Comparison of ENCODE assay signal across 19 cellular contexts in the genomic region with DNA sequence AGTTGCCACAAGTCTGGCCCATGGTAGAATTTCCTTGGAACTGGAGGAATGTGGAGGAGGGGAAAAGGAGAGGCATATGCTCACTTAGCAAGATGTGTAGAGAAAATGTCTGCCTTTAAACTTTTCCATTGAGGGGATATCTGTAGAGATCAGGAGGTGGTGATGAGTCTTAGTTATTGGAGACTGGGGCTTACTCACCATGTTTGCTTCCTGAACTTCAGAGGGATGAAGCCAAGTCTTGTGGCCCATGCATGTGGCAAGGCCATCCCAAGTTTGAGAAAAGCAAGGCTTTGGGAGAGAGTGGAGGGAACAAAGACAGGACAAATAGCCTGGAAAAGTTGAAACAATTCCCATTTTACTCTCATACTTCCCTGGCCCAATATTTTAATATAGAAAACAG.
"Had no signal": no experiment of that assay in that cellular context is flagged by ENCODE, and none has a peak within 500 bp of the region (broad histone marks: within the 10 kb centered on the region; RNA-seq: fewer than 3 reads in every experiment).

No MANE protein-coding gene starts in this region.

- ATAC-seq: body of pancreas, natural killer cell had no signal

- DNase-seq: activated CD4-positive, alpha-beta memory T cell treated with anti-CD3 and anti-CD28 coated beads for 36 hours; activated effector memory CD4-positive, alpha-beta T cell treated with anti-CD3 and anti-CD28 coated beads, Interleukin-2, amount 50 U/mL, for 16 hours; activated T-cell treated with anti-CD3 and anti-CD28 coated beads, Interleukin-2, amount 50 U/mL, for 48 hours; body of pancreas; caudate nucleus; colonic mucosa; kidney; left ventricle myocardium inferior; natural killer cell; occipital lobe; small intestine had no signal

- H3K9me3 ChIP-seq: body of pancreas, colonic mucosa, left ventricle myocardium inferior, right atrium auricular region, suprapubic skin had no signal

- H3K27ac Mint-ChIP-seq: activated CD4-positive, alpha-beta memory T cell treated with anti-CD3 and anti-CD28 coated beads for 36 hours; activated naive CD4-positive, alpha-beta T cell treated with anti-CD3 and anti-CD28 coated beads, Interleukin-2, amount 50 U/mL, for 24 hours; memory B cell; natural killer cell; progenitor cell of endocrine pancreas; stimulated activated naive CD8-positive, alpha-beta T cell treated with anti-CD3 and anti-CD28 coated beads, Interleukin-15, Interleukin-2, amounts not matched to agents 100 ng/mL and 50 ng/mL, for 24 hours; type B pancreatic cell had no signal

- FAIRE-seq: kidney, small intestine had no signal

- H3K9me3 Mint-ChIP-seq: activated CD4-positive, alpha-beta memory T cell treated with anti-CD3 and anti-CD28 coated beads for 36 hours; activated naive CD4-positive, alpha-beta T cell treated with anti-CD3 and anti-CD28 coated beads, Interleukin-2, amount 50 U/mL, for 24 hours; memory B cell; natural killer cell; stimulated activated naive CD8-positive, alpha-beta T cell treated with anti-CD3 and anti-CD28 coated beads, Interleukin-15, Interleukin-2, amounts not matched to agents 100 ng/mL and 50 ng/mL, for 24 hours; type B pancreatic cell had no signal

- H3K4me3 Mint-ChIP-seq: activated CD4-positive, alpha-beta memory T cell treated with anti-CD3 and anti-CD28 coated beads for 36 hours; activated naive CD4-positive, alpha-beta T cell treated with anti-CD3 and anti-CD28 coated beads, Interleukin-2, amount 50 U/mL, for 24 hours; memory B cell; natural killer cell; stimulated activated naive CD8-positive, alpha-beta T cell treated with anti-CD3 and anti-CD28 coated beads, Interleukin-15, Interleukin-2, amounts not matched to agents 100 ng/mL and 50 ng/mL, for 24 hours; type B pancreatic cell had no signal

- H3K36me3 ChIP-seq: colonic mucosa, left ventricle myocardium inferior, right atrium auricular region, suprapubic skin had no signal

- H3K36me3 Mint-ChIP-seq: type B pancreatic cell had no signal

- H3K4me1 Mint-ChIP-seq: activated naive CD4-positive, alpha-beta T cell treated with anti-CD3 and anti-CD28 coated beads, Interleukin-2, amount 50 U/mL, for 24 hours; memory B cell; natural killer cell had no signal

- H3K4me1 ChIP-seq: suprapubic skin had no signal

- H3K27me3 Mint-ChIP-seq: activated naive CD4-positive, alpha-beta T cell treated with anti-CD3 and anti-CD28 coated beads, Interleukin-2, amount 50 U/mL, for 24 hours; memory B cell; progenitor cell of endocrine pancreas; stimulated activated naive CD8-positive, alpha-beta T cell treated with anti-CD3 and anti-CD28 coated beads, Interleukin-15, Interleukin-2, amounts not matched to agents 100 ng/mL and 50 ng/mL, for 24 hours had no signal

- H3K4me3 ChIP-seq: body of pancreas, colonic mucosa, left ventricle myocardium inferior, right atrium auricular region, suprapubic skin had no signal

- H3K27me3 ChIP-seq: body of pancreas, colonic mucosa, right atrium auricular region, suprapubic skin had no signal

- H3K27ac ChIP-seq: body of pancreas, colonic mucosa, left ventricle myocardium inferior, right atrium auricular region, suprapubic skin, VCaP had no signal
